Comparison of ENCODE assay signal across 8 cellular contexts in genomic region chr10:15168296-15168780, GRCh38. TPM values are rescaled to one million over a fixed set of nuclear protein-coding genes. Genes with fewer than 3 reads are reported as not detected.
A peak's percentile ranks its signal among the peaks of the same experiment; 100 is the strongest.
DNase-seq lines count a peak whose midpoint lies in the region; TF ChIP-seq lines count a peak whose summit lies in the region.

Gene NMT2 (minus strand): TSS chr10:15168693. CDS start chr10:15168612, 81 bp downstream.

- H3K27me3 ChIP-seq in ACC112 (ENCODE audit: insufficient read depth, low read length): no peaks in the 10 kb centered on the region
- H3K27me3 ChIP-seq in Loucy (ENCODE audit: insufficient read depth, low read length, poor library complexity, severe bottlenecking): no peaks in the 10 kb centered on the region
- no peaks in the 10 kb centered on the region for H3K27me3 ChIP-seq in SK-N-SH (ENCODE audit: insufficient read depth)
- H3K27me3 ChIP-seq in effector memory CD4-positive, alpha-beta T cell (replicated peaks; ENCODE audit: control insufficient read depth, insufficient read depth, low read length, poor library complexity, severe bottlenecking): no peaks in the 10 kb centered on the region
- no peaks in the 10 kb centered on the region for H3K27me3 ChIP-seq in tibial nerve

- no peaks in the 10 kb centered on the region for H3K9me2 ChIP-seq in Loucy (replicated peaks; ENCODE audit: low read depth, low read length)
- no peaks in the 10 kb centered on the region for H3K9me2 ChIP-seq in SK-N-SH

- H4K20me1 ChIP-seq in Loucy (ENCODE audit: insufficient read depth, low read length, poor library complexity, severe bottlenecking): peaks cover 25% of the 10 kb centered on the region
- peaks cover 12% of the 10 kb centered on the region; the same call in 1 of the 2 replicates for H4K20me1 ChIP-seq in SK-N-SH (ENCODE audit: insufficient read depth)

- H3K4me3 ChIP-seq in ACC112 (ENCODE audit: low read depth, low read length) (peak within 1 kb of the TSS; percentile 89), GM12865 (ENCODE audit: low read depth, low read length) (peak within 1 kb of the TSS; percentile 80), HEK293 (ENCODE audit: low read depth, low read length) (peak within 1 kb of the TSS; percentile 94), Loucy (ENCODE audit: low read length, poor library complexity, severe bottlenecking) (peak within 1 kb of the TSS; percentile 85), SK-N-SH (ENCODE audit: low read depth in 2 of 2, low read length in 1 of 2) (peak within 1 kb of the TSS; percentile 77 to 92), tibial nerve (peak within 1 kb of the TSS; percentile 38 to 97 (median 82))
- H3K4me3 ChIP-seq in effector memory CD4-positive, alpha-beta T cell (ENCODE audit: insufficient read depth, low read depth, low read length, poor library complexity, severe bottlenecking): peak within 1 kb of the TSS; percentile 91

- H3K27ac ChIP-seq in ACC112 (ENCODE audit: low read depth, low read length): peak within 1 kb of the TSS; percentile 49
- peak within 1 kb of the TSS; percentile 78 for H3K27ac ChIP-seq in HEK293 (ENCODE audit: extremely low read depth, low read depth, low read length)
- peak within 1 kb of the TSS; percentile 73 to 88 for H3K27ac ChIP-seq in SK-N-SH (ENCODE audit: low read depth in 2 of 2, low read length in 1 of 2)
- peak within 1 kb of the TSS; percentile 70 for H3K27ac ChIP-seq in effector memory CD4-positive, alpha-beta T cell (ENCODE audit: insufficient read depth, low read length, poor library complexity, severe bottlenecking)
- H3K27ac ChIP-seq in tibial nerve: peak within 1 kb of the TSS; percentile 77 to 95 (median 90)

- no peaks in the 10 kb centered on the region for H3K9me3 ChIP-seq in HEK293 (ENCODE audit: control insufficient read depth, insufficient read depth, low read depth, low read length)
- H3K9me3 ChIP-seq in Loucy (ENCODE audit: insufficient read depth, low read depth, low read length): no peaks in the 10 kb centered on the region
- no peaks in the 10 kb centered on the region for H3K9me3 ChIP-seq in SK-N-SH
- H3K9me3 ChIP-seq in effector memory CD4-positive, alpha-beta T cell (ENCODE audit: control insufficient read depth, low read length): no peaks in the 10 kb centered on the region
- no peaks in the 10 kb centered on the region for H3K9me3 ChIP-seq in tibial nerve

- TF ChIP-seq CTCF in GM12865 (IDR thresholded peaks at IDR 0.05; ENCODE audit: insufficient read depth, low read depth, low read length, missing control alignments): peak; percentile 49
- TF ChIP-seq CTCF in HEK293 (tag by site-specific recombination; IDR thresholded peaks at IDR 0.05): peak; percentile 59
- no peak for TF ChIP-seq CTCF in Loucy (conservative IDR thresholded peaks at IDR 0.05; ENCODE audit: low read length)
- TF ChIP-seq CTCF in SK-N-SH (IDR thresholded peaks at IDR 0.05): peak; percentile 28
- TF ChIP-seq CTCF in tibial nerve (IDR thresholded peaks at IDR 0.05): peak; percentile 42 to 78 (median 58)

- H3K79me2 ChIP-seq in ACC112 (ENCODE audit: control insufficient read depth, insufficient read depth, low read length, unreplicated experiment) (peaks cover 46% of the 10 kb centered on the region), Loucy (ENCODE audit: insufficient read depth, low read length) (peaks cover 47% of the 10 kb centered on the region), SK-N-SH (ENCODE audit: insufficient read depth) (peaks cover 46% of the 10 kb centered on the region)

- H3K9ac ChIP-seq in Loucy (ENCODE audit: low read depth, low read length, poor library complexity, severe bottlenecking) (peak within 1 kb of the TSS; percentile 94), SK-N-SH (peak within 1 kb of the TSS; percentile 83)

- DNase-seq in GM12865 (ENCODE audit: low read depth) (no peak), SK-N-SH (no peak), mesenteric fat pad (ENCODE audit: low spot score) (peak; percentile 95), tibial nerve (ENCODE audit: low spot score in 2 of 2) (peak in 1 of 2 donors; percentile 43)
- no peak for DNase-seq in effector memory CD4-positive, alpha-beta T cell

- POLR2A ChIA-PET in HEK293 (lab: Yijun Ruan, JAX) (interaction anchor here (0.5 to 1.6 kb wide), 14 partner anchors 9 to 331 kb away, joined by 3 to 11 read pairs (median 4); partner anchors contain the start of genes CDNF, HSPA14, MSANTD7 and SUV39H2), SK-N-SH (lab: Yijun Ruan, JAX) (interaction anchor here (1.1 kb wide), 1 partner anchor 202 kb away, joined by 4 read pairs; no protein-coding TSS in a partner anchor)

- TF ChIP-seq EP300 in SK-N-SH (IDR thresholded peaks at IDR 0.05; ENCODE audit: borderline replicate concordance in 1 of 2, low read depth in 1 of 2, low read length in 1 of 2): no peak
- peak in 1 of 2 donors; percentile 98 for TF ChIP-seq EP300 in tibial nerve (IDR thresholded peaks at IDR 0.05)

- CTCF ChIA-PET in HEK293 (lab: Yijun Ruan, JAX) (no interaction called here), SK-N-SH (lab: Yijun Ruan, JAX) (interaction anchor here (0.7 to 2.0 kb wide), 6 partner anchors 10 to 203 kb away, joined by 3 to 7 read pairs (median 4); partner anchors contain the start of gene FAM171A1)

- H3F3A ChIP-seq in Loucy (ENCODE audit: low read depth) (peaks cover 22% of the 10 kb centered on the region), SK-N-SH (replicated peaks; ENCODE audit: insufficient read depth) (no peaks in the 10 kb centered on the region)

- H3K36me3 ChIP-seq in ACC112 (ENCODE audit: insufficient read depth, low read length) (no peaks in the 10 kb centered on the region), HEK293 (ENCODE audit: control insufficient read depth in 2 of 2, insufficient read depth in 1 of 2, low read length in 2 of 2) (no peaks in the 10 kb centered on the region), Loucy (ENCODE audit: insufficient read depth, low read length) (no peaks in the 10 kb centered on the region), SK-N-SH (replicated peaks in 1 of 2; ENCODE audit: control insufficient read depth in 1 of 2, insufficient read depth in 2 of 2, low read length in 1 of 2) (no peaks in the 10 kb centered on the region), tibial nerve (no peaks in the 10 kb centered on the region)
- no peaks in the 10 kb centered on the region for H3K36me3 ChIP-seq in effector memory CD4-positive, alpha-beta T cell (ENCODE audit: control insufficient read depth, insufficient read depth, low read length)

- peak; percentile 85 to 97 for TF ChIP-seq POLR2A in tibial nerve (IDR thresholded peaks at IDR 0.05)

- peaks cover 27% of the 10 kb centered on the region for H3K4me1 ChIP-seq in ACC112 (ENCODE audit: control insufficient read depth, insufficient read depth, low read length, unreplicated experiment)
- peaks cover 21% of the 10 kb centered on the region for H3K4me1 ChIP-seq in HEK293 (ENCODE audit: control insufficient read depth, insufficient read depth, low read length)
- peaks cover 66% of the 10 kb centered on the region for H3K4me1 ChIP-seq in Loucy (ENCODE audit: insufficient read depth, low read length, poor library complexity, severe bottlenecking)
- peaks cover 4 to 25% of the 10 kb centered on the region in 2 experiments for H3K4me1 ChIP-seq in SK-N-SH (ENCODE audit: control insufficient read depth in 1 of 2, insufficient read depth in 2 of 2, low read depth in 1 of 2, low read length in 1 of 2)
- H3K4me1 ChIP-seq in effector memory CD4-positive, alpha-beta T cell (ENCODE audit: control insufficient read depth, insufficient read depth, low read length, poor library complexity, severe bottlenecking): peaks cover 34% of the 10 kb centered on the region
- peaks cover 0 to 44% (median 17%) of the 10 kb centered on the region in 4 donors for H3K4me1 ChIP-seq in tibial nerve

- H3K4me2 ChIP-seq in Loucy (ENCODE audit: low read depth, low read length, poor library complexity, severe bottlenecking): peak within 1 kb of the TSS; percentile 99
- peak within 1 kb of the TSS; percentile 88 for H3K4me2 ChIP-seq in SK-N-SH

- 18% methylated on average over 2 of the region's 68 CpGs for WGBS in SK-N-SH (ENCODE audit: low lambda C conversion rate)
- 0 to 2% methylated on average over 12 to 23 of the region's 68 CpGs for WGBS in tibial nerve, 2 donors

- peak; percentile 15; the same call in 1 of the 2 replicates for TF ChIP-seq RAD21 in SK-N-SH (IDR thresholded peaks at IDR 0.05; ENCODE audit: low read length)

- peak within 1 kb of the TSS; percentile 77 for H2AFZ ChIP-seq in ACC112 (ENCODE audit: low read length, unreplicated experiment)
- peak within 1 kb of the TSS; percentile 91 for H2AFZ ChIP-seq in Loucy (ENCODE audit: low read length)
- H2AFZ ChIP-seq in SK-N-SH (ENCODE audit: low read depth): peak within 1 kb of the TSS; percentile 85

TF ChIP-seq in HEK293, 187 proteins besides CTCF, POLR2A, EP300 and RAD21 (continues in another document):
- no peak for TF ChIP-seq ZFP41 (tag by site-specific recombination; IDR thresholded peaks at IDR 0.05; ENCODE audit: borderline replicate concordance)
- no peak for TF ChIP-seq ZNF146 (tag by site-specific recombination; IDR thresholded peaks at IDR 0.05)
- peak; percentile 89 for TF ChIP-seq YY2 (tag by site-specific recombination; IDR thresholded peaks at IDR 0.05)
- no peak for TF ChIP-seq GLI4 (tag by site-specific recombination; IDR thresholded peaks at IDR 0.05)
- TF ChIP-seq ZNF23 (tag by site-specific recombination; IDR thresholded peaks at IDR 0.05; ENCODE audit: borderline replicate concordance): no peak
- no peak for TF ChIP-seq ZNF837 (tag by site-specific recombination; IDR thresholded peaks at IDR 0.05)
- 0 out of 2 replicates have a peak, but pooled peaks have one; percentile 27 for TF ChIP-seq ZNF391 (tag by site-specific recombination; IDR thresholded peaks at IDR 0.05; ENCODE audit: borderline replicate concordance, low read depth)
- TF ChIP-seq ZNF169 (tag by site-specific recombination; IDR thresholded peaks at IDR 0.05): no peak

TF ChIP-seq in SK-N-SH, 30 proteins besides CTCF, POLR2A, EP300 and RAD21 (continues in another document):
- no peak for TF ChIP-seq FOSL2 (IDR thresholded peaks at IDR 0.05; ENCODE audit: borderline replicate concordance, low read depth)
- no peak for TF ChIP-seq GABPA (IDR thresholded peaks at IDR 0.05; ENCODE audit: low read depth)
- no peak for TF ChIP-seq SMC3 (IDR thresholded peaks at IDR 0.05; ENCODE audit: low read depth, low read length)
- no peak for TF ChIP-seq GATA2 (CRISPR knock-in tag; IDR thresholded peaks at IDR 0.05)
- TF ChIP-seq RFX5 (IDR thresholded peaks at IDR 0.05; ENCODE audit: low read length): no peak
- TF ChIP-seq RXRA (IDR thresholded peaks at IDR 0.05; ENCODE audit: borderline replicate concordance, low read depth): no peak
- TF ChIP-seq MXI1 (IDR thresholded peaks at IDR 0.05; ENCODE audit: low read depth, low read length): peak; percentile 87
- peak; percentile 91 for TF ChIP-seq TAF1 (IDR thresholded peaks at IDR 0.05; ENCODE audit: borderline replicate concordance, low read depth, low read length)

RNA-seq across cellular contexts. Expression of gene NMT2, which starts in this region (rescaled TPM):
- polyA plus RNA-seq in SK-N-SH (2012; rRNA removed): 25.9 and 26.5 TPM in 2 replicates
- 28.8 and 32.4 TPM in 2 replicates for polyA plus RNA-seq in SK-N-SH (2012; cell fraction: cytosol; rRNA removed)
- 38.5 and 52.3 TPM in 2 replicates for polyA plus RNA-seq in SK-N-SH (2012; cell fraction: nucleus; rRNA removed)
- total RNA-seq in mesenteric fat pad: 127 TPM
- 10 to 100 TPM; 18.2 to 29.7 (median 24.0) TPM for total RNA-seq in tibial nerve
